Comparison of ENCODE assay signal across 9 cellular contexts in the genomic region with DNA sequence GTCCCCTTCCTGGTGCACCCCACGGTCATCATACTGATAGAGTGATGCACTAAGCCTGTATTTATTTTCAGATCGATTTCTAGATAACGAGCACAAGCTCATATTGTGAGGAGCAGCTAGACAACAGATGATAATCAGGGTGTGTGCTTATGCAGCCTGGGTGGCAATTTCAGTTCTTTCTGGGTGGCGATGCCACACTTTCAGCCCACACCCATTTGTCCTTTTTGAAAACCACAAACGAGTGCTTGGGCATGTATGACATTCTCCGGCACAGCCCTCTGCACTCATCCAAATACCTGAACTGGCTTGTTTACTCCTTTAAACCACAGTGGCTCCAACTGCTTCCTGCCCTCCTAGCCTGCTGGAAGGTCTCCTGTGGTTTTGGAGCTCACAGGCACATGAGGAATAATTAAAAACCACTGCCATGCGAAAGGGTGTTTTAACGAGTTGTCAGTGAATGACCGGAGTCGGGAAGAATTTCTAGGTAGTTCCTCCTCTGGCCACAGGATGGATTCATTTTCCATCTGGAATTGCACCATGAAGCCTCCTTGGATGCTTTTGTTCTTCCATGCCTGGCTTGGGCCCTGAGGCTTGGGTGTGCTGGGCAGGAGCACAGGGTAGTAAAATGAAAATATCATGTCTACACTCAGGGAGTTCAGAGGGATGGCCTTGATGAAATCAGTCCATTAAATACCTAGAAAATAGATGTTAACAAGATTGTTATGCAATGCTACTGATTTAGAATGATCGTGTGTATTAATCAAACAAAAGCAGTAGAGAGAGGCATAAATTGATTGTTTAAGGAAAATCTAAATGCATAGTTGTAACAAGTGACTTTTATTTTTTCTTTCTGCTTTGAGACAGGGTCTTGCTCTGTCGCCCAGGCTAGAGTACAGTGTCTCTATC. TPM values are rescaled to one million over a fixed set of nuclear protein-coding genes. Genes with fewer than 3 reads are reported as not detected.
DNase-seq lines count a peak whose midpoint lies in the region; ATAC-seq, FAIRE-seq and TF ChIP-seq lines count a peak whose summit lies in the region.
"Had no signal": no experiment of that assay in that cellular context is flagged by ENCODE, and none has a peak within 500 bp of the region (broad histone marks: within the 10 kb centered on the region; RNA-seq: fewer than 3 reads in every experiment).

No MANE protein-coding gene starts in this region.

- ATAC-seq in K562 (no peak), GM21529 (IDR thresholded peaks at IDR 0.05; ENCODE audit: unreplicated experiment) (no peak)
- ATAC-seq in activated naive CD4-positive, alpha-beta T cell treated with anti-CD3 and anti-CD28 coated beads, Interleukin-2, amount 50 U/mL, for 72 hours: no peak

- no peak overlapping the region for H4K91ac ChIP-seq in mesenchymal stem cell (ENCODE audit: low read length)

- H3K4me1 ChIP-seq in K562 (replicated peaks in 1 of 2; ENCODE audit: control insufficient read depth in 2 of 2, insufficient read depth in 2 of 2, low read length in 2 of 2) (peaks cover 3 to 5% of the 10 kb centered on the region in 2 experiments; a peak in 3 of 5 replicates), mesenchymal stem cell (ENCODE audit: control insufficient read depth, insufficient read depth, low read depth, low read length) (peaks cover 17% of the 10 kb centered on the region)

- H2AK5ac ChIP-seq in mesenchymal stem cell (ENCODE audit: low read length, severe bottlenecking): peak overlapping the region; percentile 99

- CTCF ChIA-PET in K562 (lab: Yijun Ruan, JAX; ENCODE audit: low intra/inter-chr PET ratio): interaction anchor here (0.7 kb wide), 1 partner anchor 215 kb away, joined by 3 read pairs; no protein-coding TSS in a partner anchor

- peak in 2 of 3 experiments; percentile 13 to 27; a peak in 1 of 6 replicates for TF ChIP-seq CTCF in K562 (IDR thresholded peaks at IDR 0.05 in 2 of 3, conservative IDR thresholded peaks at IDR 0.05 in 1 of 3; ENCODE audit: insufficient read depth in 2 of 3, low read depth in 1 of 3, low read length in 3 of 3)

- no peak overlapping the region for H4K8ac ChIP-seq in mesenchymal stem cell (ENCODE audit: low read length)

- H3K23ac ChIP-seq in mesenchymal stem cell (ENCODE audit: low read length in 2 of 2): no peak overlapping the region

- peaks cover 0 to 3% of the 10 kb centered on the region in 2 experiments; a peak in 1 of 5 replicates for H3K27me3 ChIP-seq in K562 (ENCODE audit: control insufficient read depth in 2 of 2, insufficient read depth in 2 of 2, low read length in 2 of 2)
- no peaks in the 10 kb centered on the region for H3K27me3 ChIP-seq in mesenchymal stem cell (ENCODE audit: control insufficient read depth in 1 of 2, insufficient read depth in 1 of 2, low read length in 2 of 2)

- 15% methylated on average over 12 of the region's 12 CpGs for WGBS in K562 (ENCODE audit: insufficient coverage, low coverage, missing lambda C conversion rate)
- 27% methylated on average over 12 of the region's 12 CpGs for WGBS in mesenchymal stem cell

- TF ChIP-seq EP300 in K562 (IDR thresholded peaks at IDR 0.05; ENCODE audit: low read length): no peak

- H2BK120ac ChIP-seq in mesenchymal stem cell (ENCODE audit: low read depth, low read length): no peak overlapping the region

- H3K27ac Mint-ChIP-seq in activated naive CD4-positive, alpha-beta T cell treated with anti-CD3 and anti-CD28 coated beads, Interleukin-2, amount 50 U/mL, for 72 hours: no peak overlapping the region

- TF ChIP-seq RAD21 in K562 (CRISPR knock-in tag; conservative IDR thresholded peaks at IDR 0.05 in 1 of 2, IDR thresholded peaks at IDR 0.05 in 1 of 2): no peak

- no peak overlapping the region for H3K4me3 ChIP-seq in K562
- H3K4me3 ChIP-seq in mesenchymal stem cell (ENCODE audit: insufficient read depth in 1 of 2, low read depth in 1 of 2, low read length in 2 of 2): no peak overlapping the region

- H3K9ac ChIP-seq in K562 (ENCODE audit: insufficient read depth in 1 of 2, low read depth in 2 of 2, low read length in 2 of 2) (no peak overlapping the region), mesenchymal stem cell (ENCODE audit: low read length) (peak overlapping the region; percentile 76)

- peak overlapping the region; percentile 60 for H2BK5ac ChIP-seq in mesenchymal stem cell (ENCODE audit: low read depth, low read length, poor library complexity, severe bottlenecking)

- H3K4ac ChIP-seq in mesenchymal stem cell (ENCODE audit: low read depth in 1 of 2, low read length in 2 of 2): no peak overlapping the region

- H4K20me1 ChIP-seq in K562 (replicated peaks; ENCODE audit: control insufficient read depth, insufficient read depth, low read length): no peaks in the 10 kb centered on the region

- no peak overlapping the region; the same call in 1 of the 2 replicates for H3K4me2 ChIP-seq in K562 (ENCODE audit: insufficient read depth, low read length)
- no peak overlapping the region for H3K4me2 ChIP-seq in mesenchymal stem cell (ENCODE audit: low read length, poor library complexity, severe bottlenecking)

- no TSS peak for BruUV-seq in K562 (replicated peaks; lab: Mats Ljungman, UMichigan)

- FAIRE-seq in K562 (lab: Jason Lieb, UNC): no peak
- FAIRE-seq: A204.1 had no signal

- no peaks in the 10 kb centered on the region for H3K79me2 ChIP-seq in K562 (ENCODE audit: control insufficient read depth, insufficient read depth, low read length)

- H3K9me3 ChIP-seq in K562 (replicated peaks; ENCODE audit: control insufficient read depth, insufficient read depth, low read depth, low read length): no peaks in the 10 kb centered on the region
- H3K9me3 ChIP-seq in mesenchymal stem cell (ENCODE audit: control insufficient read depth, low read length): no peaks in the 10 kb centered on the region

- peak overlapping the region in 1 of 2 experiments; percentile 38 for H2BK12ac ChIP-seq in mesenchymal stem cell (ENCODE audit: low read length in 2 of 2)

- no peaks in the 10 kb centered on the region for H3K9me1 ChIP-seq in K562 (ENCODE audit: control insufficient read depth, insufficient read depth, low read length)

- H3K18ac ChIP-seq in mesenchymal stem cell (ENCODE audit: low read depth in 1 of 2, low read length in 2 of 2): peak overlapping the region in 1 of 2 experiments; percentile 24

- H3K27ac ChIP-seq in K562 (ENCODE audit: extremely low read depth, low read depth, low read length): no peak overlapping the region
- H3K27ac ChIP-seq in mesenchymal stem cell (ENCODE audit: low read length, poor library complexity, severe bottlenecking): peak overlapping the region; percentile 84

- peak overlapping the region; percentile 60 for H2BK15ac ChIP-seq in mesenchymal stem cell (ENCODE audit: low read depth, poor library complexity, severe bottlenecking)

- no peak overlapping the region for H3K14ac ChIP-seq in mesenchymal stem cell (ENCODE audit: low read length in 2 of 2)

- H3K36me3 ChIP-seq in K562 (ENCODE audit: control insufficient read depth, insufficient read depth, low read length) (no peaks in the 10 kb centered on the region), mesenchymal stem cell (ENCODE audit: control insufficient read depth in 1 of 2, insufficient read depth in 2 of 2, low read depth in 1 of 2, low read length in 2 of 2) (no peaks in the 10 kb centered on the region)

- H2AFZ ChIP-seq in K562 (ENCODE audit: low read depth, low read length) (no peak overlapping the region), mesenchymal stem cell (ENCODE audit: low read depth, low read length) (no peak overlapping the region)

- H3K9me3 Mint-ChIP-seq in activated naive CD4-positive, alpha-beta T cell treated with anti-CD3 and anti-CD28 coated beads, Interleukin-2, amount 50 U/mL, for 72 hours: no peaks in the 10 kb centered on the region

- peaks cover 9% of the 10 kb centered on the region for H3K79me1 ChIP-seq in mesenchymal stem cell (replicated peaks; ENCODE audit: low read length, poor library complexity, severe bottlenecking)

- H3K36me3 Mint-ChIP-seq in activated naive CD4-positive, alpha-beta T cell treated with anti-CD3 and anti-CD28 coated beads, Interleukin-2, amount 50 U/mL, for 72 hours: no peaks in the 10 kb centered on the region

- intact Hi-C loops in K562 (cut with micrococcal nuclease): loop anchor here (2.0 kb wide), 1 partner anchor 56 kb away; no protein-coding TSS in a partner anchor

- POLR2A ChIA-PET in K562 (lab: Yijun Ruan, JAX): interaction anchor here (0.6 kb wide), 1 partner anchor 131 kb away, joined by 3 read pairs; no protein-coding TSS in a partner anchor

- in situ Hi-C loops in K562 (cut with MboI): no loop called here

- peak; percentile 62 for DNase-seq in DMS53 (lab: John Stamatoyannopoulos, UW)
- no peak for DNase-seq in DMS53 treated with DMSO at 0.1 percent for 48 hours (lab: John Stamatoyannopoulos, UW; ENCODE audit: unreplicated experiment)
- DNase-seq in NCI-H146 treated with DMSO at 0.1 percent for 48 hours (lab: John Stamatoyannopoulos, UW; ENCODE audit: unreplicated experiment): peak; percentile 54
- peak in 2 of 4 experiments; percentile 15 to 20 for DNase-seq in K562 (ENCODE audit: extremely low read depth in 1 of 4, low spot score in 3 of 4)
- DNase-seq in mesenchymal stem cell: peak; percentile 91
- no peak for DNase-seq in stimulated activated CD4-positive, alpha-beta T cell treated with anti-CD3 and anti-CD28 coated beads, Interleukin-2, amount 100 ng/mL, for 24 hours
- no peak for DNase-seq in activated naive CD4-positive, alpha-beta T cell treated with anti-CD3 and anti-CD28 coated beads, Interleukin-2, amount 50 U/mL, for 72 hours (ENCODE audit: low spot score in 2 of 2)

- TF ChIP-seq POLR2A in K562 (conservative IDR thresholded peaks at IDR 0.05): no peak

RNA-seq across cellular contexts. Expression of a gene that starts 52.4 kb away (rescaled TPM):
- total RNA-seq in K562 (2011; cell fraction: chromatin; rRNA removed; ENCODE audit: low replicate concordance): 67.4 and 220 TPM in 2 replicates
- total RNA-seq in K562 (2011; cell fraction: nucleolus; rRNA removed): 103 and 140 TPM in 2 replicates
- 195 and 215 TPM in 2 replicates for total RNA-seq in K562 (2011; cell fraction: nucleoplasm; rRNA removed)
- 173 and 176 TPM in 2 replicates for total RNA-seq in K562 (2014; rRNA removed)
- 172 and 199 TPM in 2 replicates for total RNA-seq in K562 (2014; rRNA removed; fragmentation: Illumina TruSeq; extraction: Trizol)
- 175 and 190 TPM in 2 replicates for total RNA-seq in K562 (2015; rRNA removed; fragmentation: Illumina TruSeq; extraction: Trizol)
- 155 and 160 TPM in 2 replicates for total RNA-seq in K562 (2021)
- polyA plus RNA-seq in K562 (2011; rRNA removed): 135 and 194 TPM in 2 replicates
- 28.8 and 90.8 TPM in 2 replicates for polyA plus RNA-seq in K562 (2011; cell fraction: cytosol; rRNA removed)
- polyA plus RNA-seq in K562 (2011; cell fraction: nucleus; rRNA removed): 26.1 and 44.3 TPM in 2 replicates
- polyA plus RNA-seq in K562 (2012): 135 and 173 TPM in 2 replicates
- polyA plus RNA-seq in K562 (2014; fragmentation: Illumina TruSeq; extraction: Trizol): 144 and 149 TPM in 2 replicates
- polyA plus RNA-seq in K562 (2014; fragmentation: Nextera tagmentation; extraction: Ambion mirVana): 10 to 100 TPM; 40.2 to 61.9 TPM
- polyA plus RNA-seq in K562 (2014; rRNA removed): 133 and 150 TPM in 2 replicates
- 277 and 287 TPM in 2 replicates for polyA minus RNA-seq in K562 (2011; rRNA and poly(A)+ RNA removed)
- polyA minus RNA-seq in K562 (2011; cell fraction: cytosol; rRNA and poly(A)+ RNA removed): 83.6 and 105 TPM in 2 replicates
- polyA minus RNA-seq in K562 (2011; cell fraction: nucleus; rRNA and poly(A)+ RNA removed): 35.9 and 78.5 TPM in 2 replicates
- polyA plus RNA-seq in mesenchymal stem cell (2013, experiment 1 of 2): 1,059 TPM
- polyA plus RNA-seq in mesenchymal stem cell (2013, experiment 2 of 2): 1,073 TPM
- 10 to 100 TPM; 37.4 to 74.7 TPM for total RNA-seq in activated naive CD4-positive, alpha-beta T cell treated with anti-CD3 and anti-CD28 coated beads, Interleukin-2, amount 50 U/mL, for 72 hours

Comparison
In these comparisons a context has a peak if more than half of its experiments do, and no peak if none do; other contexts are left out.
1. DNase-seq: peak in DMS53 (single experiment), NCI-H146 treated with DMSO at 0.1 percent for 48 hours (single experiment) and mesenchymal stem cell (single experiment); none in DMS53 treated with DMSO at 0.1 percent for 48 hours (single experiment), stimulated activated CD4-positive, alpha-beta T cell treated with anti-CD3 and anti-CD28 coated beads, Interleukin-2, amount 100 ng/mL, for 24 hours (0 of 2) and activated naive CD4-positive, alpha-beta T cell treated with anti-CD3 and anti-CD28 coated beads, Interleukin-2, amount 50 U/mL, for 72 hours (0 of 2).